18 cellular contexts compared by ENCODE assay signal in the genomic region with DNA sequence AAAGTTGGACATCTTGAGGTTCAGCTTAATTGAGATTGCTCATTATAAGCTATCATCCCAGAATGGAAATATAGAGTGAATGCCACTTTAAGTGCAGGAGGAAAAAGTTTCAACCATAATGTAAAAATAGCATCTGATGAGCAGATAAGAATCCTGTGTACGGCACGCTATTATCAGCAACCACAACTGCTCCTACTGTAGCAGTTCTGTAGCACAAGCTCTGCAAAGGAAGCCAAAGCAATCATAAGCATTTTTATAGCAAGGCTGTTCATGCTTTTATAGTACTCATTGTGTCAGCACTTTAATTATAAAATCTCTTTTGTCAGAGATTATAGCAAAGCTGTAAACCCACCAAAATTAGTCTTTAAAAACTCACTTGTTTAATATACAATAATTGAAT.
DNase-seq lines count a peak whose midpoint lies in the region; ATAC-seq, FAIRE-seq and TF ChIP-seq lines count a peak whose summit lies in the region.
"Had no signal": no experiment of that assay in that cellular context is flagged by ENCODE, and none has a peak within 500 bp of the region (broad histone marks: within the 10 kb centered on the region; RNA-seq: fewer than 3 reads in every experiment).

No MANE protein-coding gene starts in this region.

- POLR2A ChIA-PET in SK-N-SH (lab: Yijun Ruan, JAX) = no interaction called here
- POLR2A ChIA-PET in CD8-positive, alpha-beta T cell (lab: Charles Lee) = no interaction called here

- H3K27ac Mint-ChIP-seq in CD8-positive, alpha-beta T cell = no peak overlapping the region
- H3K27ac Mint-ChIP-seq: HFFc6 had no signal

- H3K4me2 ChIP-seq in SK-N-SH (no peak overlapping the region), mesenchymal stem cell (ENCODE audit: low read length, poor library complexity, severe bottlenecking) (no peak overlapping the region)
- H3K4me2 ChIP-seq: PC-9 had no signal

- H3K27me3 ChIP-seq in SK-N-SH (ENCODE audit: insufficient read depth) = no peaks in the 10 kb centered on the region
- H3K27me3 ChIP-seq in mesenchymal stem cell (ENCODE audit: control insufficient read depth in 1 of 2, insufficient read depth in 1 of 2, low read length in 2 of 2) = no peaks in the 10 kb centered on the region
- no peaks in the 10 kb centered on the region for H3K27me3 ChIP-seq in CD8-positive, alpha-beta T cell (ENCODE audit: insufficient read depth, low read length)

- no peaks in the 10 kb centered on the region for H3K27me3 Mint-ChIP-seq in CD8-positive, alpha-beta T cell (ENCODE audit: low read depth)

- H3K9me3 Mint-ChIP-seq in CD8-positive, alpha-beta T cell = peaks cover 2% of the 10 kb centered on the region

- DNase-seq in H54 (ENCODE audit: insufficient read length, low spot score) (no peak), LNCaP clone FGC (ENCODE audit: low read depth) (peak; percentile 14), SK-N-SH (no peak), mesenchymal stem cell (peak; percentile 67), inferior parietal cortex (ENCODE audit: extremely low spot score) (no peak), cerebellar cortex (ENCODE audit: low spot score) (no peak)
- no peak for DNase-seq in CD8-positive, alpha-beta T cell
- DNase-seq: ACHN, DMS79, HFFc6, NCI-H187, NCI-H345, NCI-H524 treated with DMSO at 0.1 percent for 48 hours, PC-9, SIG-M5 had no signal

- 0% methylated on average over 2 of the region's 2 CpGs for WGBS in SK-N-SH (ENCODE audit: low lambda C conversion rate)
- 40% methylated on average over 2 of the region's 2 CpGs for WGBS in mesenchymal stem cell

- H2AFZ ChIP-seq in SK-N-SH (ENCODE audit: low read depth) (no peak overlapping the region), mesenchymal stem cell (ENCODE audit: low read depth, low read length) (no peak overlapping the region)
- H2AFZ ChIP-seq: PC-9 had no signal

- CTCF ChIA-PET in SK-N-SH (lab: Yijun Ruan, JAX) = interaction anchor here (0.5 kb wide), 1 partner anchor 27 kb away, joined by 3 read pairs; no protein-coding TSS in a partner anchor
- CTCF ChIA-PET in CD8-positive, alpha-beta T cell (lab: Charles Lee) = no interaction called here

- no peak overlapping the region for H4K91ac ChIP-seq in mesenchymal stem cell (ENCODE audit: low read length)

- no peak overlapping the region for H3K18ac ChIP-seq in mesenchymal stem cell (ENCODE audit: low read depth in 1 of 2, low read length in 2 of 2)

- H3K4me1 ChIP-seq in SK-N-SH (ENCODE audit: control insufficient read depth in 1 of 2, insufficient read depth in 2 of 2, low read depth in 1 of 2, low read length in 1 of 2) (peaks cover 0 to 12% of the 10 kb centered on the region in 2 experiments; a peak in 2 of 4 replicates), mesenchymal stem cell (ENCODE audit: control insufficient read depth, insufficient read depth, low read depth, low read length) (no peaks in the 10 kb centered on the region)
- no peaks in the 10 kb centered on the region for H3K4me1 ChIP-seq in CD8-positive, alpha-beta T cell (ENCODE audit: insufficient read depth, low read length)

- no peak overlapping the region for H3K23ac ChIP-seq in mesenchymal stem cell (ENCODE audit: low read length in 2 of 2)

- peak; percentile 79 for FAIRE-seq in H54 (lab: Jason Lieb, UNC)
- FAIRE-seq: H1 had no signal

- H3K4me1 Mint-ChIP-seq in CD8-positive, alpha-beta T cell (ENCODE audit: low read depth) = no peaks in the 10 kb centered on the region

- H3K36me3 ChIP-seq in SK-N-SH (replicated peaks in 1 of 2; ENCODE audit: control insufficient read depth in 1 of 2, insufficient read depth in 2 of 2, low read length in 1 of 2) = no peaks in the 10 kb centered on the region
- no peaks in the 10 kb centered on the region for H3K36me3 ChIP-seq in mesenchymal stem cell (ENCODE audit: control insufficient read depth in 1 of 2, insufficient read depth in 2 of 2, low read depth in 1 of 2, low read length in 2 of 2)
- H3K36me3 ChIP-seq in CD8-positive, alpha-beta T cell (ENCODE audit: insufficient read depth, low read length) = no peaks in the 10 kb centered on the region

- H3K9ac ChIP-seq in SK-N-SH (no peak overlapping the region), mesenchymal stem cell (ENCODE audit: low read length) (no peak overlapping the region)

- no peak overlapping the region for H2AK5ac ChIP-seq in mesenchymal stem cell (ENCODE audit: low read length, severe bottlenecking)

- H2BK12ac ChIP-seq in mesenchymal stem cell (ENCODE audit: low read length in 2 of 2) = no peak overlapping the region

- ATAC-seq in CD8-positive, alpha-beta T cell = no peak

- no peaks in the 10 kb centered on the region for H3K79me2 ChIP-seq in SK-N-SH (ENCODE audit: insufficient read depth)

- no peak overlapping the region for H3K14ac ChIP-seq in mesenchymal stem cell (ENCODE audit: low read length in 2 of 2)

- H3K27ac ChIP-seq in SK-N-SH (ENCODE audit: low read depth in 2 of 2, low read length in 1 of 2) (no peak overlapping the region), mesenchymal stem cell (ENCODE audit: low read length, poor library complexity, severe bottlenecking) (no peak overlapping the region)
- no peak overlapping the region for H3K27ac ChIP-seq in CD8-positive, alpha-beta T cell (ENCODE audit: low read depth, low read length)
- H3K27ac ChIP-seq: C4-2B, PC-9, RWPE1 had no signal

- TF ChIP-seq CTCF in LNCaP clone FGC (IDR thresholded peaks at IDR 0.05; ENCODE audit: control insufficient read depth, extremely low read depth, insufficient read depth) (no peak), SK-N-SH (IDR thresholded peaks at IDR 0.05) (no peak)
- no peak for TF ChIP-seq CTCF in CD8-positive, alpha-beta T cell (IDR thresholded peaks at IDR 0.05)

- no peaks in the 10 kb centered on the region for H3K79me1 ChIP-seq in mesenchymal stem cell (replicated peaks; ENCODE audit: low read length, poor library complexity, severe bottlenecking)

- H2BK5ac ChIP-seq in mesenchymal stem cell (ENCODE audit: low read depth, low read length, poor library complexity, severe bottlenecking) = no peak overlapping the region

- no peaks in the 10 kb centered on the region for H3K36me3 Mint-ChIP-seq in CD8-positive, alpha-beta T cell

- H4K20me1 ChIP-seq in SK-N-SH (ENCODE audit: insufficient read depth) = no peaks in the 10 kb centered on the region

- no peak for TF ChIP-seq RAD21 in SK-N-SH (IDR thresholded peaks at IDR 0.05; ENCODE audit: low read length)

- no peak for TF ChIP-seq POLR2A in H54 (IDR thresholded peaks at IDR 0.05; ENCODE audit: low read depth, low read length)

- intact Hi-C loops in CD8-positive, alpha-beta T cell (cut with DNase I, micrococcal nuclease) = no loop called here

- no peak overlapping the region for H3K4me3 Mint-ChIP-seq in CD8-positive, alpha-beta T cell
- H3K4me3 Mint-ChIP-seq: HFFc6 had no signal

- H3K9me3 ChIP-seq in SK-N-SH (0 out of 2 replicates have a peak, but pooled peaks cover 9% of the 10 kb centered on the region), mesenchymal stem cell (ENCODE audit: control insufficient read depth, low read length) (peaks cover 15% of the 10 kb centered on the region)
- no peaks in the 10 kb centered on the region for H3K9me3 ChIP-seq in CD8-positive, alpha-beta T cell (ENCODE audit: low read length)

- no peak overlapping the region for H3K4ac ChIP-seq in mesenchymal stem cell (ENCODE audit: low read depth in 1 of 2, low read length in 2 of 2)

- no peak overlapping the region for H4K8ac ChIP-seq in mesenchymal stem cell (ENCODE audit: low read length)

- no peaks in the 10 kb centered on the region for H3F3A ChIP-seq in SK-N-SH (replicated peaks; ENCODE audit: insufficient read depth)

- 0 out of 4 replicates have a peak, but pooled peaks of 1 of the 2 experiments have one; percentile 22 for TF ChIP-seq EP300 in SK-N-SH (IDR thresholded peaks at IDR 0.05; ENCODE audit: borderline replicate concordance in 1 of 2, low read depth in 1 of 2, low read length in 1 of 2)

- H3K9me2 ChIP-seq in SK-N-SH = no peaks in the 10 kb centered on the region

- H3K4me3 ChIP-seq in LNCaP clone FGC (ENCODE audit: low read depth, low read length) (no peak overlapping the region), SK-N-SH (ENCODE audit: low read depth in 2 of 2, low read length in 1 of 2) (no peak overlapping the region), mesenchymal stem cell (ENCODE audit: insufficient read depth in 1 of 2, low read depth in 1 of 2, low read length in 2 of 2) (no peak overlapping the region)
- no peak overlapping the region for H3K4me3 ChIP-seq in CD8-positive, alpha-beta T cell (ENCODE audit: low read depth, low read length)
- H3K4me3 ChIP-seq: PC-9 had no signal

- H2BK120ac ChIP-seq in mesenchymal stem cell (ENCODE audit: low read depth, low read length) = no peak overlapping the region

- H2BK15ac ChIP-seq in mesenchymal stem cell (ENCODE audit: low read depth, poor library complexity, severe bottlenecking) = no peak overlapping the region

TF ChIP-seq in SK-N-SH, 30 proteins besides CTCF, POLR2A, EP300 and RAD21 (continues in another document):
- no peak for TF ChIP-seq MEF2A (IDR thresholded peaks at IDR 0.05; ENCODE audit: borderline replicate concordance, low read depth)
- TF ChIP-seq, protein P1, sequence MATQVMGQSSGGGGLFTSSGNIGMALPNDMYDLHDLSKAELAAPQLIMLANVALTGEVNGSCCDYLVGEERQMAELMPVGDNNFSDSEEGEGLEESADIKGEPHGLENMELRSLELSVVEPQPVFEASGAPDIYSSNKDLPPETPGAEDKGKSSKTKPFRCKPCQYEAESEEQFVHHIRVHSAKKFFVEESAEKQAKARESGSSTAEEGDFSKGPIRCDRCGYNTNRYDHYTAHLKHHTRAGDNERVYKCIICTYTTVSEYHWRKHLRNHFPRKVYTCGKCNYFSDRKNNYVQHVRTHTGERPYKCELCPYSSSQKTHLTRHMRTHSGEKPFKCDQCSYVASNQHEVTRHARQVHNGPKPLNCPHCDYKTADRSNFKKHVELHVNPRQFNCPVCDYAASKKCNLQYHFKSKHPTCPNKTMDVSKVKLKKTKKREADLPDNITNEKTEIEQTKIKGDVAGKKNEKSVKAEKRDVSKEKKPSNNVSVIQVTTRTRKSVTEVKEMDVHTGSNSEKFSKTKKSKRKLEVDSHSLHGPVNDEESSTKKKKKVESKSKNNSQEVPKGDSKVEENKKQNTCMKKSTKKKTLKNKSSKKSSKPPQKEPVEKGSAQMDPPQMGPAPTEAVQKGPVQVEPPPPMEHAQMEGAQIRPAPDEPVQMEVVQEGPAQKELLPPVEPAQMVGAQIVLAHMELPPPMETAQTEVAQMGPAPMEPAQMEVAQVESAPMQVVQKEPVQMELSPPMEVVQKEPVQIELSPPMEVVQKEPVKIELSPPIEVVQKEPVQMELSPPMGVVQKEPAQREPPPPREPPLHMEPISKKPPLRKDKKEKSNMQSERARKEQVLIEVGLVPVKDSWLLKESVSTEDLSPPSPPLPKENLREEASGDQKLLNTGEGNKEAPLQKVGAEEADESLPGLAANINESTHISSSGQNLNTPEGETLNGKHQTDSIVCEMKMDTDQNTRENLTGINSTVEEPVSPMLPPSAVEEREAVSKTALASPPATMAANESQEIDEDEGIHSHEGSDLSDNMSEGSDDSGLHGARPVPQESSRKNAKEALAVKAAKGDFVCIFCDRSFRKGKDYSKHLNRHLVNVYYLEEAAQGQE (IDR thresholded peaks at IDR 0.05; ENCODE audit: low read depth, low read length) = no peak
- no peak for TF ChIP-seq FOXJ3 (CRISPR knock-in tag; IDR thresholded peaks at IDR 0.05)
- TF ChIP-seq GATA2 (CRISPR knock-in tag; IDR thresholded peaks at IDR 0.05) = peak; percentile 60

Comparison
In these comparisons a context has a peak if more than half of its experiments do, and no peak if none do; other contexts are left out.
1. DNase-seq: peak in LNCaP clone FGC (single experiment) and mesenchymal stem cell (single experiment); none in H54 (single experiment), SK-N-SH (single experiment), CD8-positive, alpha-beta T cell (0 of 7), inferior parietal cortex (single experiment) and cerebellar cortex (single experiment).